ENCODE assay signal across 30 cellular contexts in genomic region chr2:6972067-6972710, GRCh38. TPM values are rescaled to one million over a fixed set of nuclear protein-coding genes. Genes with fewer than 3 reads are reported as not detected.
DNase-seq lines count a peak whose midpoint lies in the region; ATAC-seq and TF ChIP-seq lines count a peak whose summit lies in the region.
"Had no signal": no experiment of that assay in that cellular context is flagged by ENCODE, and none has a peak within 500 bp of the region (broad histone marks: within the 10 kb centered on the region; RNA-seq: fewer than 3 reads in every experiment).

No MANE protein-coding gene starts in this region.

- H3K27me3 Mint-ChIP-seq in activated T-cell treated with anti-CD3 and anti-CD28 coated beads, Interleukin-2, amount 50 U/mL, for 72 hours (ENCODE audit: low read depth): no peaks in the 10 kb centered on the region
- no peaks in the 10 kb centered on the region for H3K27me3 Mint-ChIP-seq in activated T-cell treated with anti-CD3 and anti-CD28 coated beads, Interleukin-2, amount 50 U/mL, for 24 hours
- H3K27me3 Mint-ChIP-seq in activated CD4-positive, alpha-beta T cell treated with anti-CD3 and anti-CD28 coated beads, Interleukin-2, amount 10 ng/mL, durations not matched to agents 24 days and 14 days: no peaks in the 10 kb centered on the region
- H3K27me3 Mint-ChIP-seq: B cell had no signal

- TF ChIP-seq CTCF in dorsolateral prefrontal cortex (IDR thresholded peaks at IDR 0.05 in 54 of 56, conservative IDR thresholded peaks at IDR 0.05 in 2 of 56; ENCODE audit: low read depth in 1 of 56, partially characterized antibody in 56 of 56): no peak

- no peaks in the 10 kb centered on the region for H3K36me3 ChIP-seq in muscle layer of colon (ENCODE audit: insufficient read depth, low read length)
- H3K36me3 ChIP-seq: HAP-1, MG63 had no signal

- no peak overlapping the region for H3K9ac ChIP-seq in muscle layer of colon (ENCODE audit: low read length)

- H3K4me1 Mint-ChIP-seq in activated T-cell treated with anti-CD3 and anti-CD28 coated beads, Interleukin-2, amount 50 U/mL, for 72 hours (ENCODE audit: low read depth): peaks cover 5% of the 10 kb centered on the region
- peaks cover 6% of the 10 kb centered on the region for H3K4me1 Mint-ChIP-seq in activated T-cell treated with anti-CD3 and anti-CD28 coated beads, Interleukin-2, amount 50 U/mL, for 24 hours (ENCODE audit: low read depth)
- H3K4me1 Mint-ChIP-seq in activated CD4-positive, alpha-beta T cell treated with anti-CD3 and anti-CD28 coated beads, Interleukin-2, amount 10 ng/mL, durations not matched to agents 24 days and 14 days: peaks cover 3% of the 10 kb centered on the region
- H3K4me1 Mint-ChIP-seq: B cell had no signal

- H3K9me3 ChIP-seq in muscle layer of colon (ENCODE audit: low read length): no peaks in the 10 kb centered on the region
- H3K9me3 ChIP-seq: Caco-2, HAP-1 had no signal

- peak overlapping the region; percentile 26 for H3K27ac Mint-ChIP-seq in activated T-cell treated with anti-CD3 and anti-CD28 coated beads, Interleukin-2, amount 50 U/mL, for 72 hours
- H3K27ac Mint-ChIP-seq in activated T-cell treated with anti-CD3 and anti-CD28 coated beads, Interleukin-2, amount 50 U/mL, for 24 hours: no peak overlapping the region
- no peak overlapping the region for H3K27ac Mint-ChIP-seq in activated CD4-positive, alpha-beta T cell treated with anti-CD3 and anti-CD28 coated beads, Interleukin-2, amount 10 ng/mL, durations not matched to agents 24 days and 14 days
- H3K27ac Mint-ChIP-seq: B cell; CD8-positive, alpha-beta T cell; HFFc6 had no signal

- H3K27ac ChIP-seq in dorsolateral prefrontal cortex (peak overlapping the region in 38 of 59 donors; percentile 2 to 79 (median 43)), muscle layer of colon (ENCODE audit: low read depth, low read length) (peak overlapping the region; percentile 9), substantia nigra (ENCODE audit: low read depth, low read length, poor library complexity, severe bottlenecking) (peak overlapping the region; percentile 56)
- H3K27ac ChIP-seq: 22Rv1, C4-2B, RWPE1 had no signal

- peaks cover 0 to 28% of the 10 kb centered on the region in 2 donors for H3K36me3 Mint-ChIP-seq in activated T-cell treated with anti-CD3 and anti-CD28 coated beads, Interleukin-2, amount 50 U/mL, for 72 hours (ENCODE audit: insufficient read depth in 2 of 2)
- H3K36me3 Mint-ChIP-seq in activated T-cell treated with anti-CD3 and anti-CD28 coated beads, Interleukin-2, amount 50 U/mL, for 24 hours (ENCODE audit: low read depth): peaks cover 63% of the 10 kb centered on the region
- peaks cover 28% of the 10 kb centered on the region for H3K36me3 Mint-ChIP-seq in activated CD4-positive, alpha-beta T cell treated with anti-CD3 and anti-CD28 coated beads, Interleukin-2, amount 10 ng/mL, durations not matched to agents 24 days and 14 days (ENCODE audit: low read depth)

- no peak for ATAC-seq in activated T-cell treated with anti-CD3 and anti-CD28 coated beads, Interleukin-2, amount 50 U/mL, for 72 hours (replicated peaks in 1 of 2)
- no peak for ATAC-seq in HG02642 (IDR thresholded peaks at IDR 0.05; ENCODE audit: poor library complexity, unreplicated experiment)
- ATAC-seq: CD8-positive, alpha-beta T cell; GM12878; Panc1 had no signal

- intact Hi-C loops in dorsolateral prefrontal cortex (cut with DNase I): no loop called here
- intact Hi-C loops in activated CD4-positive, alpha-beta T cell treated with anti-CD3 and anti-CD28 coated beads, Interleukin-2, amount 10 ng/mL, durations not matched to agents 24 days and 14 days (cut with micrococcal nuclease): no loop called here

- H3K27me3 ChIP-seq in dorsolateral prefrontal cortex: no peaks in the 10 kb centered on the region
- H3K27me3 ChIP-seq in muscle layer of colon (ENCODE audit: control insufficient read depth in 1 of 2, insufficient read depth in 2 of 2, low read length in 2 of 2): no peaks in the 10 kb centered on the region
- H3K27me3 ChIP-seq: MG63 had no signal

- no peak for DNase-seq in activated T-cell treated with anti-CD3 and anti-CD28 coated beads, Interleukin-2, amount 50 U/mL, for 72 hours
- DNase-seq in activated T-cell treated with anti-CD3 and anti-CD28 coated beads, Interleukin-2, amount 50 U/mL, for 24 hours: no peak
- DNase-seq in dorsolateral prefrontal cortex (peak in 1 of 10 donors; percentile 2), substantia nigra (lab: John Stamatoyannopoulos, UW) (no peak)
- DNase-seq in activated CD4-positive, alpha-beta T cell treated with anti-CD3 and anti-CD28 coated beads, Interleukin-2, amount 10 ng/mL, durations not matched to agents 24 days and 14 days: no peak
- no peak for DNase-seq in stimulated activated CD4-positive, alpha-beta T cell treated with anti-CD3 and anti-CD28 coated beads, Interleukin-4, amount 100 ng/mL, for 1 hour
- DNase-seq: Caco-2; CD8-positive, alpha-beta T cell; EL; GDM1; GOT3; HFFc6; IMR-90; KG1; MG63; NCI-H1105 treated with DMSO at 0.1 percent for 48 hours; NCI-H146; NCI-H2029; NCI-H446 treated with DMSO at 0.1 percent for 48 hours; NCI-H526 treated with DMSO at 0.1 percent for 48 hours; SHP77 had no signal

- H3K9me3 Mint-ChIP-seq in activated T-cell treated with anti-CD3 and anti-CD28 coated beads, Interleukin-2, amount 50 U/mL, for 72 hours: no peaks in the 10 kb centered on the region
- no peaks in the 10 kb centered on the region for H3K9me3 Mint-ChIP-seq in activated T-cell treated with anti-CD3 and anti-CD28 coated beads, Interleukin-2, amount 50 U/mL, for 24 hours
- no peaks in the 10 kb centered on the region for H3K9me3 Mint-ChIP-seq in activated CD4-positive, alpha-beta T cell treated with anti-CD3 and anti-CD28 coated beads, Interleukin-2, amount 10 ng/mL, durations not matched to agents 24 days and 14 days
- H3K9me3 Mint-ChIP-seq: CD8-positive, alpha-beta T cell had no signal

- H3K4me3 Mint-ChIP-seq in activated T-cell treated with anti-CD3 and anti-CD28 coated beads, Interleukin-2, amount 50 U/mL, for 72 hours: no peak overlapping the region
- no peak overlapping the region for H3K4me3 Mint-ChIP-seq in activated T-cell treated with anti-CD3 and anti-CD28 coated beads, Interleukin-2, amount 50 U/mL, for 24 hours
- H3K4me3 Mint-ChIP-seq in activated CD4-positive, alpha-beta T cell treated with anti-CD3 and anti-CD28 coated beads, Interleukin-2, amount 10 ng/mL, durations not matched to agents 24 days and 14 days: no peak overlapping the region
- H3K4me3 Mint-ChIP-seq: B cell; CD8-positive, alpha-beta T cell; HFFc6 had no signal

- peaks cover 21% of the 10 kb centered on the region for H3K4me1 ChIP-seq in muscle layer of colon (ENCODE audit: insufficient read depth, low read length)
- H3K4me1 ChIP-seq: Caco-2, HAP-1 had no signal

- H3K4me3 ChIP-seq in dorsolateral prefrontal cortex (no peak overlapping the region), muscle layer of colon (ENCODE audit: low read depth in 1 of 2, low read length in 2 of 2) (no peak overlapping the region)
- H3K4me3 ChIP-seq: GM12878, HAP-1, MG63 had no signal

RNA-seq across cellular contexts. Expression of gene RNF144A, which starts 55.0 kb away (rescaled TPM):
- total RNA-seq in activated T-cell treated with anti-CD3 and anti-CD28 coated beads, Interleukin-2, amount 50 U/mL, for 72 hours: 10 to 100 TPM; 52.1 to 73.9 TPM
- 100 to 1,000 TPM in 23 of 120 experiments, 10 to 100 TPM in 97; 49.5 to 144 (median 83.6) TPM for total RNA-seq in dorsolateral prefrontal cortex
- 22.1 and 23.0 TPM in 2 replicates for total RNA-seq in activated CD4-positive, alpha-beta T cell treated with anti-CD3 and anti-CD28 coated beads, Interleukin-2, amount 10 ng/mL, durations not matched to agents 24 days and 14 days
- total RNA-seq: HFFc6 had no signal
